In genomic region chr7:29588900-29589696, GRCh38 we compare ENCODE assay signal across 8 cellular contexts. TPM values are rescaled to one million over a fixed set of nuclear protein-coding genes. Genes with fewer than 3 reads are reported as not detected.
DNase-seq lines count a peak whose midpoint lies in the region; ATAC-seq, FAIRE-seq and TF ChIP-seq lines count a peak whose summit lies in the region.

No MANE protein-coding gene starts in this region.

- H3K9me3 ChIP-seq in lower lobe of right lung: no peaks in the 10 kb centered on the region

- intact Hi-C loops in lower lobe of right lung (cut with DNase I): no loop called here

- H3K36me3 ChIP-seq in bronchial epithelial cell (ENCODE audit: control insufficient read depth, insufficient read depth, low read length): no peaks in the 10 kb centered on the region
- H3K36me3 ChIP-seq in lower lobe of right lung: no peaks in the 10 kb centered on the region

- no peaks in the 10 kb centered on the region for H3K4me1 ChIP-seq in lower lobe of right lung

- DNase-seq in CMK (ENCODE audit: low read depth): peak; percentile 52
- DNase-seq in NOMO-1 treated with DMSO at 0.1 percent for 48 hours (lab: John Stamatoyannopoulos, UW; ENCODE audit: unreplicated experiment): peak; percentile 49
- DNase-seq in bronchial epithelial cell (ENCODE audit: low read depth): peak; percentile 58
- no peak for DNase-seq in lower lobe of right lung
- no peak for DNase-seq in mesenteric fat pad (ENCODE audit: low spot score)
- DNase-seq in DMS79 (lab: John Stamatoyannopoulos, UW): no peak

- no peak for FAIRE-seq in bronchial epithelial cell (lab: Jason Lieb, UNC)

- H3K4me3 ChIP-seq in bronchial epithelial cell (ENCODE audit: low read depth, low read length) (no peak overlapping the region), lower lobe of right lung (no peak overlapping the region)

- ATAC-seq in GM18519 (IDR thresholded peaks at IDR 0.05; ENCODE audit: low FRiP score, unreplicated experiment) (peak; percentile 88), HG03025 (IDR thresholded peaks at IDR 0.05; ENCODE audit: low FRiP score, unreplicated experiment) (peak; percentile 78), lower lobe of right lung (peak; percentile 76 to 87)

- H3K27ac ChIP-seq in lower lobe of right lung: no peak overlapping the region

- peak; percentile 92 for TF ChIP-seq CTCF in bronchial epithelial cell (IDR thresholded peaks at IDR 0.05; ENCODE audit: insufficient read depth, low read length, severe bottlenecking)
- peak; percentile 84 for TF ChIP-seq CTCF in lower lobe of right lung (IDR thresholded peaks at IDR 0.05)

- no peaks in the 10 kb centered on the region for H3K27me3 ChIP-seq in bronchial epithelial cell (ENCODE audit: control insufficient read depth, insufficient read depth, low read length)
- H3K27me3 ChIP-seq in lower lobe of right lung (ENCODE audit: low read depth): no peaks in the 10 kb centered on the region

RNA-seq across cellular contexts. Expression of gene PRR15, which starts 25.5 kb away (rescaled TPM):
- total RNA-seq in bronchial epithelial cell: 1.9 and 2.1 TPM in 2 replicates
- 4.1 TPM for total RNA-seq in lower lobe of right lung
- total RNA-seq in mesenteric fat pad: 3.1 TPM

Comparison
In these comparisons a context has a peak if more than half of its experiments do, and no peak if none do; other contexts are left out.
1. DNase-seq: peak in CMK (single experiment), NOMO-1 treated with DMSO at 0.1 percent for 48 hours (single experiment) and bronchial epithelial cell (single experiment); none in lower lobe of right lung (single experiment), mesenteric fat pad (single experiment) and DMS79 (single experiment).
2. Peak in every context shown above with its lines, with median percentiles within 50 percentile points of each other: ATAC-seq.